In the genomic region with DNA sequence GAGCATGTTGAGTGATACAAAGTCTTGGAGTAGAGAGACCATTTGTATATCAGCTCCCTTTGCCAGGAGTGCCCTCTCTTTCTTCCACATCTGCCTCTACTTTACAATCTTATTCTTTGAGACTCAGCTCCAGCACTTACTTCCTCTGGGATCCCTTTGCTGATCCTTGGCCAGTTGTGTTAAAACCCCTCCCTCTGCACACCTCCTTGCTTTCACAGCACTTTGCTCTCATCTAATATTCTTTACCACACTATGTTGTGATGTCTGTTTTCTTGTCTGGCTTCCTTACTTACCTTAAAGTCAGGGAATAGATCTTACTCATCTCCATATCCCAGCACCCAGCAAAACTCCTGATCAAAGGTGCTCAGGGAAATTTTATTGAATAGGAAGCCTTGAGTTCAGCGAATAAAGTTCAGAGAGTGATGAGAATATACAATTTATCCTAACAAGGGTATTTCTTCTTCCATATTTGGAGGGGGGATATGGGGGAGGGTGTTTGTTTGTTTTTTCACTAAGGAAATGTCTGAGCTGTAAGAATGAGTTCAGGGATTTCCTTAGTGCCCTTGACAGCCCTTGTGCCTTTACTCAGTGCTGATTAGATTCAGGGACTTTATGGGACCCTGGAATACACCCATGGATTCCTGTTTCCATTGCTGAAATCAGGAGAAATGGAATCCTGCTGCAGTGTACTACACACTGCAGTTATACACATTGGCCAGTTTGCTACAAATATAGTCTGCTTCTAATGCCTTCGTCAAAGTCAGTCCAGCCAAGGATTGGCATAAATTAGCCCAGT, we compare ENCODE assay signal across 13 cellular contexts.
"Had no signal": no experiment of that assay in that cellular context is flagged by ENCODE, and none has a peak within 500 bp of the region (broad histone marks: within the 10 kb centered on the region; RNA-seq: fewer than 3 reads in every experiment).

No MANE protein-coding gene starts in this region.

- H3K9me3 ChIP-seq: tibial nerve had no signal

- H3K27ac ChIP-seq: brain microvascular endothelial cell had no signal

- DNase-seq: activated effector memory CD4-positive, alpha-beta T cell treated with Interleukin-2 at 50 U/mL for 16 hours; activated T-cell treated with anti-CD3 and anti-CD28 coated beads, Interleukin-2, amount 50 U/mL, for 1 hour; brain microvascular endothelial cell; dorsolateral prefrontal cortex; foreskin melanocyte; naive thymus-derived CD8-positive, alpha-beta T cell; nucleus accumbens; SIG-M5; stimulated activated CD4-positive, alpha-beta T cell treated with anti-CD3 and anti-CD28 coated beads, Interleukin-4, amount 100 ng/mL, for 24 hours; stimulated activated naive CD8-positive, alpha-beta T cell treated with anti-CD3 and anti-CD28 coated beads, Interleukin-15, amount 100 ng/mL, for 72 hours had no signal

- H3K27me3 ChIP-seq: brain microvascular endothelial cell, dorsolateral prefrontal cortex, tibial nerve had no signal

- H3K27me3 Mint-ChIP-seq: activated naive CD4-positive, alpha-beta T cell treated with anti-CD3 and anti-CD28 coated beads, Interleukin-2, amount 50 U/mL, for 24 hours; naive thymus-derived CD8-positive, alpha-beta T cell; stimulated activated naive CD8-positive, alpha-beta T cell treated with anti-CD3 and anti-CD28 coated beads, Interleukin-15, amount 100 ng/mL, for 72 hours had no signal

- H3K4me3 Mint-ChIP-seq: activated naive CD4-positive, alpha-beta T cell treated with anti-CD3 and anti-CD28 coated beads, Interleukin-2, amount 50 U/mL, for 24 hours; naive thymus-derived CD8-positive, alpha-beta T cell; stimulated activated naive CD8-positive, alpha-beta T cell treated with anti-CD3 and anti-CD28 coated beads, Interleukin-15, amount 100 ng/mL, for 72 hours had no signal

- ATAC-seq: activated CD4-positive, CD25-positive, alpha-beta regulatory T cell treated with anti-CD3 and anti-CD28 coated beads, Interleukin-2, amount 50 U/mL, for 24 hours; naive thymus-derived CD8-positive, alpha-beta T cell; stimulated activated naive CD8-positive, alpha-beta T cell treated with anti-CD3 and anti-CD28 coated beads, Interleukin-15, amount 100 ng/mL, for 72 hours had no signal

- H3K4me3 ChIP-seq: dorsolateral prefrontal cortex, tibial nerve had no signal

- H3K9me3 Mint-ChIP-seq: activated naive CD4-positive, alpha-beta T cell treated with anti-CD3 and anti-CD28 coated beads, Interleukin-2, amount 50 U/mL, for 24 hours; naive thymus-derived CD8-positive, alpha-beta T cell; stimulated activated naive CD8-positive, alpha-beta T cell treated with anti-CD3 and anti-CD28 coated beads, Interleukin-15, amount 100 ng/mL, for 72 hours had no signal

- H3K27ac Mint-ChIP-seq: activated naive CD4-positive, alpha-beta T cell treated with anti-CD3 and anti-CD28 coated beads, Interleukin-2, amount 50 U/mL, for 24 hours had no signal

- H3K36me3 ChIP-seq: brain microvascular endothelial cell, tibial nerve had no signal
